In genomic region chr6:83707829-83708545, GRCh38 we compare ENCODE assay signal across 8 cellular contexts. TPM values are rescaled to one million over a fixed set of nuclear protein-coding genes. Genes with fewer than 3 reads are reported as not detected.
A peak's percentile ranks its signal among the peaks of the same experiment; 100 is the strongest.
DNase-seq lines count a peak whose midpoint lies in the region; TF ChIP-seq lines count a peak whose summit lies in the region.

No MANE protein-coding gene starts in this region.

- POLR2A ChIA-PET in activated CD4-positive, alpha-beta memory T cell treated with anti-CD3 and anti-CD28 coated beads, Interleukin-2, amount 10 ng/mL, durations not matched to agents 7 days and 5 days (lab: Charles Lee): no interaction called here

- H3K4me1 Mint-ChIP-seq in activated CD4-positive, alpha-beta memory T cell treated with anti-CD3 and anti-CD28 coated beads, Interleukin-2, amount 10 ng/mL, durations not matched to agents 7 days and 5 days: peaks cover 3% of the 10 kb centered on the region

- DNase-seq in DMS 273 (lab: John Stamatoyannopoulos, UW; ENCODE audit: unreplicated experiment) (peak; percentile 72), DMS 273 treated with DMSO at 0.1 percent for 48 hours (lab: John Stamatoyannopoulos, UW) (no peak), ascending aorta (ENCODE audit: low spot score in 2 of 2) (peak in 1 of 2 donors; percentile 62), substantia nigra (lab: John Stamatoyannopoulos, UW) (peak in 45 of 49 donors; percentile 4 to 76 (median 29)), OCI-M2 (lab: John Stamatoyannopoulos, UW; ENCODE audit: unreplicated experiment) (no peak), NCI-H226 (no peak)
- no peak for DNase-seq in activated CD4-positive, alpha-beta memory T cell treated with anti-CD3 and anti-CD28 coated beads, Interleukin-2, amount 10 ng/mL, durations not matched to agents 7 days and 5 days

- CTCF ChIA-PET in activated CD4-positive, alpha-beta memory T cell treated with anti-CD3 and anti-CD28 coated beads, Interleukin-2, amount 10 ng/mL, durations not matched to agents 7 days and 5 days (lab: Charles Lee): no interaction called here

- H3K4me3 ChIP-seq in ascending aorta: peak overlapping the region; percentile 63 to 86
- peak overlapping the region; percentile 72 for H3K4me3 ChIP-seq in iPS-18c (ENCODE audit: insufficient read depth, low read depth, low read length)

- H3K4me1 ChIP-seq in ascending aorta: no peaks in the 10 kb centered on the region

- H3K9me3 ChIP-seq in ascending aorta (peaks cover 3 to 12% of the 10 kb centered on the region in 2 donors), iPS-18c (ENCODE audit: control insufficient read depth, insufficient read depth, low read length) (no peaks in the 10 kb centered on the region)

- H3K36me3 Mint-ChIP-seq in activated CD4-positive, alpha-beta memory T cell treated with anti-CD3 and anti-CD28 coated beads, Interleukin-2, amount 10 ng/mL, durations not matched to agents 7 days and 5 days (ENCODE audit: low read depth): no peaks in the 10 kb centered on the region

- H3K27me3 ChIP-seq in ascending aorta: no peaks in the 10 kb centered on the region

- H3K4me3 Mint-ChIP-seq in activated CD4-positive, alpha-beta memory T cell treated with anti-CD3 and anti-CD28 coated beads, Interleukin-2, amount 10 ng/mL, durations not matched to agents 7 days and 5 days: no peak overlapping the region

- H3K27me3 Mint-ChIP-seq in activated CD4-positive, alpha-beta memory T cell treated with anti-CD3 and anti-CD28 coated beads, Interleukin-2, amount 10 ng/mL, durations not matched to agents 7 days and 5 days: peaks cover 37% of the 10 kb centered on the region

- H3K9me3 Mint-ChIP-seq in activated CD4-positive, alpha-beta memory T cell treated with anti-CD3 and anti-CD28 coated beads, Interleukin-2, amount 10 ng/mL, durations not matched to agents 7 days and 5 days: no peaks in the 10 kb centered on the region

- no peak for TF ChIP-seq CTCF in ascending aorta (IDR thresholded peaks at IDR 0.05)

- no peak overlapping the region for H3K27ac Mint-ChIP-seq in activated CD4-positive, alpha-beta memory T cell treated with anti-CD3 and anti-CD28 coated beads, Interleukin-2, amount 10 ng/mL, durations not matched to agents 7 days and 5 days

- intact Hi-C loops in ascending aorta (cut with DNase I): no loop called here

- H3K27ac ChIP-seq in ascending aorta (peak overlapping the region in 1 of 2 donors; percentile 17), substantia nigra (ENCODE audit: low read depth, low read length, poor library complexity, severe bottlenecking) (peak overlapping the region; percentile 36)

- no peaks in the 10 kb centered on the region for H3K36me3 ChIP-seq in ascending aorta

RNA-seq across cellular contexts. Expression of gene SNAP91, which starts 0.9 kb away (rescaled TPM):
- total RNA-seq in ascending aorta: 0.64 TPM
- total RNA-seq in activated CD4-positive, alpha-beta memory T cell treated with anti-CD3 and anti-CD28 coated beads, Interleukin-2, amount 10 ng/mL, durations not matched to agents 7 days and 5 days: not detected

Comparison
In these comparisons a context has a peak if more than half of its experiments do, and no peak if none do; other contexts are left out.
1. DNase-seq: peak in DMS 273 (single experiment) and substantia nigra (45 of 49); none in DMS 273 treated with DMSO at 0.1 percent for 48 hours (single experiment), activated CD4-positive, alpha-beta memory T cell treated with anti-CD3 and anti-CD28 coated beads, Interleukin-2, amount 10 ng/mL, durations not matched to agents 7 days and 5 days (single experiment), OCI-M2 (single experiment) and NCI-H226 (single experiment).